9 cellular contexts compared by ENCODE assay signal in the genomic region with DNA sequence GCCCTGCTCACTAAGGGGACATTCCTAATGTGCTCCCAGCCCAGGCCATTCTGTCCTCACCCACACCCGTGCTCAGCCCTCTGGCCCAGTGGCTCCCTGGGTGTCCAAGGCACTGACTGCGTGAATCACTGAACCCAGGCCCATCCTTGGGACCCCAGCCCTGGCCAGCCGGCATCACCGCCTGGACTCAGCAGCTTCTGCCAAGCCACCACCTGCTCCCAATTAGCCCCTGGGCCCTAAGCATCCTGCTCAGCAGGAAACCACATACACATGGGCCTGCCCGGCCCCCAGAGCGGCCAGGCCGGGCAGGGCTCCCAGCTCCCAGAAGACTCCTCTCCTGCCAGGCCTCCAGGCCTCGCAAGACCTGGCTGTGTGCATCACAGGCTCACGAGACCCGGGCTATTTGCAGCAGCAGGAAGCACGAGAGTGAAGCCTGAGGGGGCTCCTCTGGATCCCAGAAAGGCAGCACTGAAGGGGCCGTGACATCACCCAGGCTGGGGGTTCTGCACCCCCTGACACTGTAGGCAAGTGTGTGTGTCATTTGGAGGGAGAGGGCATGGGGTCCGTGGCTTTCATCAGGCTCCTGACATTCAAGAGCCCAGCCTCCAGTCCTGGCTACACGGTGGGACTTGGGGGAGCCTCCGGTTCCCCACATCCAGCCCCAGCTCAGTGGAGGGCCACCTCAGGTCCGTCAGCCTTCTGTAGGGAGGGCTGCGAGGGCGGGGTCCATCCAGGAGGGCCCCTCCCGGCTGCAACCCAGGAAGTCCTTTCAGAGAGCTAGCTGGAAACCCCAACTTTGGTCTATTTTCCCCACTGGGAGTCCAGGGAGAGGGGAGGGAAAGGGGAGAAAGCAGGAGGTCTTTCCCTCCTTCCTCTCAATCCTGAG. TPM values are rescaled to one million over a fixed set of nuclear protein-coding genes. Genes with fewer than 3 reads are reported as not detected.
DNase-seq lines count a peak whose midpoint lies in the region; ATAC-seq and TF ChIP-seq lines count a peak whose summit lies in the region.
"Had no signal": no experiment of that assay in that cellular context is flagged by ENCODE, and none has a peak within 500 bp of the region (broad histone marks: within the 10 kb centered on the region; RNA-seq: fewer than 3 reads in every experiment).

No MANE protein-coding gene starts in this region.

- DNase-seq in AG10803 (ENCODE audit: low read depth) (peak; percentile 97), SK-N-MC (ENCODE audit: low read depth, low spot score) (no peak), fibroblast of villous mesenchyme (ENCODE audit: low read depth) (peak; percentile 87), osteoblast (ENCODE audit: insufficient read length, low spot score, missing footprints) (peak; percentile 100)
- DNase-seq in CD4-positive, alpha-beta memory T cell, result no peak
- DNase-seq in NK-92 treated with Interleukin-12 subunit alpha and Interleukin-12 subunit beta, amount 100 ng/mL, for 24 hours (lab: John Stamatoyannopoulos, UW), result no peak

- ATAC-seq in GM21515 (IDR thresholded peaks at IDR 0.05; ENCODE audit: unreplicated experiment) (no peak), GM18502 (IDR thresholded peaks at IDR 0.05; ENCODE audit: poor library complexity, unreplicated experiment) (no peak)

- peak overlapping the region; percentile 91 for H3K4me3 ChIP-seq in AG10803 (ENCODE audit: low read length)
- peak overlapping the region; percentile 84 for H3K4me3 ChIP-seq in SK-N-MC
- H3K4me3 ChIP-seq in fibroblast of villous mesenchyme (ENCODE audit: low read depth, low read length), result peak overlapping the region; percentile 71
- H3K4me3 ChIP-seq in osteoblast (ENCODE audit: insufficient read depth, low read length), result peak overlapping the region; percentile 78
- H3K4me3 ChIP-seq in CD4-positive, alpha-beta memory T cell (ENCODE audit: low read length in 2 of 2), result no peak overlapping the region

- H3K4me1 Mint-ChIP-seq in CD4-positive, alpha-beta memory T cell, result peaks cover 7 to 15% (median 8%) of the 10 kb centered on the region in 4 donors

- no peaks in the 10 kb centered on the region for H3K9me3 Mint-ChIP-seq in CD4-positive, alpha-beta memory T cell

- H4K20me1 ChIP-seq in osteoblast (ENCODE audit: insufficient read depth, low read length), result peaks cover 28% of the 10 kb centered on the region

- H3K4me3 Mint-ChIP-seq in CD4-positive, alpha-beta memory T cell, result no peak overlapping the region

- H3K36me3 Mint-ChIP-seq in CD4-positive, alpha-beta memory T cell, result peaks cover 0 to 4% of the 10 kb centered on the region in 2 donors

- no peaks in the 10 kb centered on the region for H3K27me3 ChIP-seq in osteoblast (ENCODE audit: insufficient read depth, low read length)
- no peaks in the 10 kb centered on the region for H3K27me3 ChIP-seq in CD4-positive, alpha-beta memory T cell (ENCODE audit: insufficient read depth, low read length)

- no peak overlapping the region for H3K27ac Mint-ChIP-seq in CD4-positive, alpha-beta memory T cell

- POLR2A ChIA-PET in CD4-positive, alpha-beta memory T cell (lab: Charles Lee; ENCODE audit: partially characterized antibody), result no interaction called here

- TF ChIP-seq CTCF in AG10803 (conservative IDR thresholded peaks at IDR 0.05; ENCODE audit: low read length) (no peak), fibroblast of villous mesenchyme (IDR thresholded peaks at IDR 0.05; ENCODE audit: insufficient read depth, low read depth, low read length) (no peak), osteoblast (IDR thresholded peaks at IDR 0.05; ENCODE audit: extremely low read depth, low read depth, low read length) (no peak)

- H3K27ac ChIP-seq in SK-N-MC, result 0 out of 2 replicates have a peak overlapping the region, but pooled peaks have one; percentile 31
- H3K27ac ChIP-seq in osteoblast (ENCODE audit: low read depth, low read length), result peak overlapping the region; percentile 51
- no peak overlapping the region for H3K27ac ChIP-seq in CD4-positive, alpha-beta memory T cell (ENCODE audit: low read depth, low read length)

- peaks cover 24% of the 10 kb centered on the region for H3K79me2 ChIP-seq in osteoblast (ENCODE audit: insufficient read depth, low read length)

- H3K4me2 ChIP-seq in osteoblast (ENCODE audit: insufficient read depth, low read length), result peak overlapping the region; percentile 83

- H3K27me3 Mint-ChIP-seq in CD4-positive, alpha-beta memory T cell, result peaks cover 15 to 18% of the 10 kb centered on the region in 2 donors

- H3K9me3 ChIP-seq in SK-N-MC (ENCODE audit: low read depth, low read length) (no peaks in the 10 kb centered on the region), osteoblast (ENCODE audit: low read depth, low read length) (no peaks in the 10 kb centered on the region)
- no peaks in the 10 kb centered on the region for H3K9me3 ChIP-seq in CD4-positive, alpha-beta memory T cell (ENCODE audit: control insufficient read depth in 1 of 2, low read length in 2 of 2)

- H3K9ac ChIP-seq in SK-N-MC (ENCODE audit: insufficient read length), result peak overlapping the region; percentile 70

- H3K36me3 ChIP-seq in SK-N-MC (ENCODE audit: insufficient read depth, low read length) (no peaks in the 10 kb centered on the region), osteoblast (ENCODE audit: insufficient read depth, low read length) (peaks cover 13% of the 10 kb centered on the region)
- no peaks in the 10 kb centered on the region for H3K36me3 ChIP-seq in CD4-positive, alpha-beta memory T cell (ENCODE audit: insufficient read depth, low read length)

- intact Hi-C loops in CD4-positive, alpha-beta memory T cell (cut with micrococcal nuclease), result no loop called here

- H2AFZ ChIP-seq in osteoblast (ENCODE audit: low read length), result no peak overlapping the region

- peaks cover 34% of the 10 kb centered on the region for H3K4me1 ChIP-seq in osteoblast (ENCODE audit: insufficient read depth, low read length)
- H3K4me1 ChIP-seq in CD4-positive, alpha-beta memory T cell (ENCODE audit: insufficient read depth, low read length), result no peaks in the 10 kb centered on the region

- CTCF ChIA-PET in CD4-positive, alpha-beta memory T cell (lab: Charles Lee; ENCODE audit: partially characterized antibody), result interaction anchor here (0.6 to 1.1 kb wide), 2 partner anchors 18 to 379 kb away, joined by 3 read pairs; no protein-coding TSS in a partner anchor

RNA-seq across cellular contexts. Expression of gene MFAP2, which starts 1.6 kb away (rescaled TPM):
- 33.2 and 70.2 TPM in 2 replicates for total RNA-seq in fibroblast of villous mesenchyme
- 61.2 and 72.2 TPM in 2 replicates for total RNA-seq in osteoblast
- not detected for total RNA-seq in CD4-positive, alpha-beta memory T cell
- not detected for polyA plus RNA-seq in CD4-positive, alpha-beta memory T cell
- total RNA-seq: activated CD8-positive, alpha-beta memory T cell treated with anti-CD3 and anti-CD28 coated beads for 36 hours had no signal

RNA-seq across cellular contexts. Expression of gene ATP13A2, which starts 32.9 kb away (rescaled TPM):
- total RNA-seq in fibroblast of villous mesenchyme (40.2 and 42.2 TPM in 2 replicates), osteoblast (30.6 and 34.4 TPM in 2 replicates)
- total RNA-seq in CD4-positive, alpha-beta memory T cell, result 10 to 100 TPM; 54.6 to 56.5 TPM
- polyA plus RNA-seq in CD4-positive, alpha-beta memory T cell, result 10 to 100 TPM; 24.6 to 60.4 TPM

RNA-seq across cellular contexts. Expression of gene CROCC, which starts 57.1 kb away (rescaled TPM):
- 13.8 and 22.2 TPM in 2 replicates for total RNA-seq in fibroblast of villous mesenchyme
- 15.0 and 20.3 TPM in 2 replicates for total RNA-seq in osteoblast
- 10 to 100 TPM; 84.9 to 91.7 TPM for total RNA-seq in CD4-positive, alpha-beta memory T cell
- 1 to 10 TPM in 1 of 2 donors, under 1 TPM in 1; 0.77 to 8.4 TPM for polyA plus RNA-seq in CD4-positive, alpha-beta memory T cell

Comparison
In these comparisons a context has a peak if more than half of its experiments do, and no peak if none do; other contexts are left out.
1. DNase-seq: peak in AG10803 (single experiment), fibroblast of villous mesenchyme (single experiment) and osteoblast (single experiment); none in SK-N-MC (single experiment), CD4-positive, alpha-beta memory T cell (0 of 5) and NK-92 treated with Interleukin-12 subunit alpha and Interleukin-12 subunit beta, amount 100 ng/mL, for 24 hours (single experiment).
2. H3K4me3 ChIP-seq: peak in AG10803 (single experiment), SK-N-MC (single experiment), fibroblast of villous mesenchyme (single experiment) and osteoblast (single experiment); none in CD4-positive, alpha-beta memory T cell (0 of 2).
3. RNA of gene MFAP2, which starts 1.6 kb away (total RNA-seq): 61.2 to 72.2 TPM in osteoblast and 33.2 to 70.2 TPM in fibroblast of villous mesenchyme; not detected in CD4-positive, alpha-beta memory T cell; every median in the first group is over 10 times any median in the second.